ENCODE assay signal across 2 cellular contexts in genomic region chr15:72818632-72819031, GRCh38.
TF ChIP-seq lines count a peak whose summit lies in the region.

No MANE protein-coding gene starts in this region.

TF ChIP-seq in GM23338, 12 proteins besides CTCF, POLR2A, EP300 and RAD21:
- no peak for TF ChIP-seq EZH2 (IDR thresholded peaks at IDR 0.05; ENCODE audit: low read depth, unreplicated experiment)
- TF ChIP-seq CREB1 (CRISPR knock-in tag; IDR thresholded peaks at IDR 0.05; ENCODE audit: low read depth): no peak
- TF ChIP-seq ZNF331 (CRISPR knock-in tag; IDR thresholded peaks at IDR 0.05; ENCODE audit: low read depth): no peak
- no peak for TF ChIP-seq NANOG (IDR thresholded peaks at IDR 0.05; ENCODE audit: borderline replicate concordance)
- no peak for TF ChIP-seq EZH2phosphoT487 (IDR thresholded peaks at IDR 0.05; ENCODE audit: unreplicated experiment)
- TF ChIP-seq STAT1 (IDR thresholded peaks at IDR 0.05; ENCODE audit: unreplicated experiment): no peak
- TF ChIP-seq REST (IDR thresholded peaks at IDR 0.05; ENCODE audit: unreplicated experiment): no peak
- TF ChIP-seq ZNF462 (CRISPR knock-in tag; IDR thresholded peaks at IDR 0.05): no peak
- no peak for TF ChIP-seq ETS1 (IDR thresholded peaks at IDR 0.05)
TF ChIP-seq in GM23338: peak in this region for 0.

TF ChIP-seq in IMR-90, 13 proteins besides CTCF, POLR2A, EP300 and RAD21:
- TF ChIP-seq RCOR1 (IDR thresholded peaks at IDR 0.05; ENCODE audit: insufficient replicate concordance, low read length) (no peak), BHLHE40 (IDR thresholded peaks at IDR 0.05; ENCODE audit: low read depth, low read length) (no peak), CEBPB (IDR thresholded peaks at IDR 0.05; ENCODE audit: low read depth, low read length) (no peak), NFE2L2 (IDR thresholded peaks at IDR 0.05; ENCODE audit: low read depth, low read length) (no peak), MAZ (IDR thresholded peaks at IDR 0.05; ENCODE audit: borderline replicate concordance, low read depth, low read length) (no peak), CHD1 (IDR thresholded peaks at IDR 0.05; ENCODE audit: low read depth, low read length) (no peak), USF2 (IDR thresholded peaks at IDR 0.05; ENCODE audit: low read depth, low read length) (no peak), MAFK (IDR thresholded peaks at IDR 0.05; ENCODE audit: low read depth, low read length) (no peak), FOS (IDR thresholded peaks at IDR 0.05; ENCODE audit: low read depth, low read length) (no peak), SMC3 (IDR thresholded peaks at IDR 0.05; ENCODE audit: low read depth, low read length) (no peak), RFX5 (IDR thresholded peaks at IDR 0.05; ENCODE audit: low read depth, low read length) (no peak), MXI1 (IDR thresholded peaks at IDR 0.05; ENCODE audit: borderline replicate concordance, low read depth, low read length) (no peak)
- TF ChIP-seq, protein P1, sequence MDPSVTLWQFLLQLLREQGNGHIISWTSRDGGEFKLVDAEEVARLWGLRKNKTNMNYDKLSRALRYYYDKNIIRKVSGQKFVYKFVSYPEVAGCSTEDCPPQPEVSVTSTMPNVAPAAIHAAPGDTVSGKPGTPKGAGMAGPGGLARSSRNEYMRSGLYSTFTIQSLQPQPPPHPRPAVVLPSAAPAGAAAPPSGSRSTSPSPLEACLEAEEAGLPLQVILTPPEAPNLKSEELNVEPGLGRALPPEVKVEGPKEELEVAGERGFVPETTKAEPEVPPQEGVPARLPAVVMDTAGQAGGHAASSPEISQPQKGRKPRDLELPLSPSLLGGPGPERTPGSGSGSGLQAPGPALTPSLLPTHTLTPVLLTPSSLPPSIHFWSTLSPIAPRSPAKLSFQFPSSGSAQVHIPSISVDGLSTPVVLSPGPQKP (IDR thresholded peaks at IDR 0.05; ENCODE audit: borderline replicate concordance, low read depth, low read length): no peak
